ENCODE assay signal across 17 cellular contexts in the genomic region with DNA sequence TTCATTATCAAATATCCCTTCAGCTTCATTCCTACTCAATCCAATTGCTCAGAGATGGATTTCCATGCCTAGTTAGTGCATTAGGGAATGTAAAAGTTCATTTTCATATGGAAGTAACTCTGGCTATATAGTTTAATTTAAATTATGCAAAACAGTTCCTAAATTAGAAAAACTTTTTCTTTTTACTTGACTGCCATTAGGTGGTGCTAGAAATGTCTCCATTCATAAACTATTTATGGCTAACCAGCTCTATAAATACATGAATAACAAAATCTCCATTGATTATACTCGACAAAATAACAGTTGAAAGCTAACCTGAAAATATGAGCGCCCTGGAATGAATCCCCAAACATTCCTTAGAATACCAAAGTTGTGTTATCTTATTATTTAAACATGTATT.
DNase-seq lines count a peak whose midpoint lies in the region; ATAC-seq and TF ChIP-seq lines count a peak whose summit lies in the region.
"Had no signal": no experiment of that assay in that cellular context is flagged by ENCODE, and none has a peak within 500 bp of the region (broad histone marks: within the 10 kb centered on the region; RNA-seq: fewer than 3 reads in every experiment).

No MANE protein-coding gene starts in this region.

- H3K36me3 Mint-ChIP-seq in endodermal cell (ENCODE audit: low read depth), result no peaks in the 10 kb centered on the region

- H3K9ac ChIP-seq in endodermal cell (ENCODE audit: extremely low read depth, low read length, poor library complexity, severe bottlenecking), result no peak overlapping the region

- H3K27me3 Mint-ChIP-seq in endodermal cell (ENCODE audit: insufficient read depth), result no peaks in the 10 kb centered on the region
- H3K27me3 Mint-ChIP-seq: activated CD8-positive, alpha-beta T cell treated with anti-CD3 and anti-CD28 coated beads for 36 hours; activated T-helper 17 cell treated with anti-CD3 and anti-CD28 coated beads, Interleukin-2, amount 50 U/mL, for 72 hours had no signal

- H3K27ac Mint-ChIP-seq in endodermal cell, result no peak overlapping the region
- H3K27ac Mint-ChIP-seq: activated CD8-positive, alpha-beta T cell treated with anti-CD3 and anti-CD28 coated beads for 36 hours; activated T-helper 17 cell treated with anti-CD3 and anti-CD28 coated beads, Interleukin-2, amount 50 U/mL, for 72 hours had no signal

- WGBS in endodermal cell (ENCODE audit: insufficient coverage in 1 of 2, insufficient read length in 1 of 2), 2 experiments, result 97% methylated on average over 2 of the region's 2 CpGs; no CpG with 5 or more reads in 1 of the 2 experiments
- 62 to 70% (median 63%) methylated on average over 2 of the region's 2 CpGs for WGBS in psoas muscle, 3 donors

- TF ChIP-seq CTCF in left ventricle myocardium inferior (IDR thresholded peaks at IDR 0.05; ENCODE audit: borderline replicate concordance) (peak; percentile 11), endodermal cell (conservative IDR thresholded peaks at IDR 0.05) (peak; percentile 46), GM20000 (IDR thresholded peaks at IDR 0.05; ENCODE audit: extremely low read depth, missing control alignments) (no peak), psoas muscle (IDR thresholded peaks at IDR 0.05) (no peak)

- DNase-seq in left ventricle myocardium inferior (no peak), left cardiac atrium (no peak), NOMO-1 treated with DMSO at 0.1 percent for 48 hours (lab: John Stamatoyannopoulos, UW; ENCODE audit: unreplicated experiment) (peak; percentile 13), endodermal cell (no peak), NCI-H146 treated with DMSO at 0.1 percent for 48 hours (lab: John Stamatoyannopoulos, UW; ENCODE audit: unreplicated experiment) (no peak), GM20000 (ENCODE audit: low spot score) (no peak), psoas muscle (no peak)
- DNase-seq: activated CD8-positive, alpha-beta T cell treated with anti-CD3 and anti-CD28 coated beads for 36 hours; AML-193; effector CD4-positive, alpha-beta T cell; gastrocnemius medialis; NCI-H524; posterior cingulate gyrus; SHP77 had no signal

- H3K27me3 ChIP-seq in left ventricle myocardium inferior (ENCODE audit: low read depth) (no peaks in the 10 kb centered on the region), endodermal cell (ENCODE audit: control insufficient read depth, insufficient read depth, low read length, poor library complexity, severe bottlenecking) (no peaks in the 10 kb centered on the region), psoas muscle (ENCODE audit: insufficient read depth in 3 of 3, low read length in 2 of 3) (no peaks in the 10 kb centered on the region)
- H3K27me3 ChIP-seq: gastrocnemius medialis, suprapubic skin had no signal

- H3K4me1 ChIP-seq in left ventricle myocardium inferior (no peaks in the 10 kb centered on the region), endodermal cell (ENCODE audit: control insufficient read depth, insufficient read depth, low read length) (no peaks in the 10 kb centered on the region), psoas muscle (no peaks in the 10 kb centered on the region)
- H3K4me1 ChIP-seq: gastrocnemius medialis, suprapubic skin had no signal

- H3K36me3 ChIP-seq in left ventricle myocardium inferior, result no peaks in the 10 kb centered on the region
- H3K36me3 ChIP-seq in endodermal cell (ENCODE audit: control insufficient read depth, insufficient read depth, low read length), result no peaks in the 10 kb centered on the region
- no peaks in the 10 kb centered on the region for H3K36me3 ChIP-seq in psoas muscle (ENCODE audit: insufficient read depth in 1 of 2, low read depth in 1 of 2)
- H3K36me3 ChIP-seq: gastrocnemius medialis, suprapubic skin had no signal

- no peak overlapping the region for H3K4me3 Mint-ChIP-seq in endodermal cell
- H3K4me3 Mint-ChIP-seq: activated CD8-positive, alpha-beta T cell treated with anti-CD3 and anti-CD28 coated beads for 36 hours; activated T-helper 17 cell treated with anti-CD3 and anti-CD28 coated beads, Interleukin-2, amount 50 U/mL, for 72 hours had no signal

- ATAC-seq in left cardiac atrium (no peak), GM21529 (IDR thresholded peaks at IDR 0.05; ENCODE audit: unreplicated experiment) (no peak), psoas muscle (no peak)
- ATAC-seq: activated CD8-positive, alpha-beta T cell treated with anti-CD3 and anti-CD28 coated beads for 36 hours; activated T-helper 17 cell treated with anti-CD3 and anti-CD28 coated beads, Interleukin-2, amount 50 U/mL, for 72 hours; gastrocnemius medialis had no signal

- H3K27ac ChIP-seq in left ventricle myocardium inferior (replicated peaks) (no peak overlapping the region), endodermal cell (ENCODE audit: low read depth, low read length) (no peak overlapping the region), psoas muscle (no peak overlapping the region)
- H3K27ac ChIP-seq: gastrocnemius medialis, suprapubic skin had no signal

- H3K4me1 Mint-ChIP-seq in endodermal cell, result peaks cover 6% of the 10 kb centered on the region
- H3K4me1 Mint-ChIP-seq: activated T-helper 17 cell treated with anti-CD3 and anti-CD28 coated beads, Interleukin-2, amount 50 U/mL, for 72 hours had no signal

- H3K4me3 ChIP-seq in left ventricle myocardium inferior, result no peak overlapping the region
- no peak overlapping the region for H3K4me3 ChIP-seq in endodermal cell (ENCODE audit: low read length)
- H3K4me3 ChIP-seq in psoas muscle, result no peak overlapping the region
- H3K4me3 ChIP-seq: gastrocnemius medialis, suprapubic skin had no signal

- H3K9me3 Mint-ChIP-seq in endodermal cell, result no peaks in the 10 kb centered on the region

- H3K9me3 ChIP-seq in left ventricle myocardium inferior (replicated peaks) (no peaks in the 10 kb centered on the region), endodermal cell (ENCODE audit: control insufficient read depth, low read length) (no peaks in the 10 kb centered on the region), psoas muscle (no peaks in the 10 kb centered on the region)
- H3K9me3 ChIP-seq: gastrocnemius medialis, suprapubic skin had no signal

- intact Hi-C loops in left ventricle myocardium inferior (cut with micrococcal nuclease), result no loop called here
- intact Hi-C loops in left cardiac atrium (cut with DNase I), result no loop called here
- intact Hi-C loops in psoas muscle (cut with DNase I), result no loop called here

Comparison
In these comparisons a context has a peak if more than half of its experiments do, and no peak if none do; other contexts are left out.
1. CTCF ChIP-seq: peak in left ventricle myocardium inferior (single experiment) and endodermal cell (single experiment); none in GM20000 (single experiment) and psoas muscle (single experiment).